Comparison of ENCODE assay signal across 14 cellular contexts in the genomic region with DNA sequence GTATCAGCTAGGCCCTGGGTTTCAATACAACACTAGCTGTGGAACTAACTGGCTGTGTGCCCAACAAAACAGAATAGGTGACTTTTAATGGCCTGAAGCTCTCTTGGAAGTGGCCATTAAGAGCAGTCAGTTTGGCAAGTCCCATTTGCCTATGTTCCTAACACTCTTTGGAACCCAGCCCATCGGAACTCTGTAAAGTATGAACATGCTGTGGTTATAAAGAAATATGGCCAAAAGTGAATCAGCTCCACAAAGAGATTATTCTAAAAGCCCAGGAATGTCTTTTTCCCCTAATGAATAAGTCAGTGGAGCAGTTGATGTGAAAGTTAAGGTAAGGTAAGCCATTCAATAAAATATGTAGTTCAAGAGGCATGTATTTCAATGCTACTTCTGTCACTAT.
DNase-seq lines count a peak whose midpoint lies in the region; ATAC-seq and TF ChIP-seq lines count a peak whose summit lies in the region.
"Had no signal": no experiment of that assay in that cellular context is flagged by ENCODE, and none has a peak within 500 bp of the region (broad histone marks: within the 10 kb centered on the region; RNA-seq: fewer than 3 reads in every experiment).

No MANE protein-coding gene starts in this region.

- H2AFZ ChIP-seq in mammary epithelial cell (ENCODE audit: low read depth, low read length) = peak overlapping the region; percentile 56
- H2AFZ ChIP-seq in MM.1S (ENCODE audit: low read length) = no peak overlapping the region

- H3K9me3 ChIP-seq in BE2C = no peaks in the 10 kb centered on the region
- H3K9me3 ChIP-seq in mammary epithelial cell (replicated peaks; ENCODE audit: insufficient read depth, low read length) = no peaks in the 10 kb centered on the region
- H3K9me3 ChIP-seq in left lung = no peaks in the 10 kb centered on the region
- H3K9me3 ChIP-seq in MM.1S (replicated peaks; ENCODE audit: insufficient read depth, low read length) = no peaks in the 10 kb centered on the region
- H3K9me3 ChIP-seq: SJSA1 had no signal

- H3K9ac ChIP-seq in mammary epithelial cell (ENCODE audit: insufficient read depth, low read length) (no peak overlapping the region), MM.1S (ENCODE audit: low read length) (no peak overlapping the region)

- ATAC-seq in left lung = peak; percentile 90
- ATAC-seq: activated T-cell treated with anti-CD3 and anti-CD28 coated beads, Interleukin-2, amount 50 U/mL, for 72 hours had no signal

- H3K36me3 ChIP-seq in BE2C (no peaks in the 10 kb centered on the region), mammary epithelial cell (ENCODE audit: insufficient read depth, low read length) (no peaks in the 10 kb centered on the region), left lung (no peaks in the 10 kb centered on the region), MM.1S (replicated peaks; ENCODE audit: insufficient read depth, low read length) (no peaks in the 10 kb centered on the region)
- H3K36me3 ChIP-seq: SJSA1 had no signal

- intact Hi-C loops in mammary epithelial cell (cut with micrococcal nuclease) (no loop called here), left lung (cut with DNase I) (no loop called here)

- TF ChIP-seq CTCF in BE2C (IDR thresholded peaks at IDR 0.05; ENCODE audit: low read depth, low read length) (no peak), mammary epithelial cell (conservative IDR thresholded peaks at IDR 0.05 in 1 of 2, IDR thresholded peaks at IDR 0.05 in 1 of 2; ENCODE audit: extremely low read depth in 1 of 2, insufficient read depth in 1 of 2, low read depth in 1 of 2, low read length in 2 of 2) (no peak), left lung (IDR thresholded peaks at IDR 0.05) (no peak), MM.1S (IDR thresholded peaks at IDR 0.05; ENCODE audit: low read length) (no peak)

- H3K9me2 ChIP-seq in MM.1S (replicated peaks; ENCODE audit: insufficient read depth, low read length) = no peaks in the 10 kb centered on the region

- CTCF ChIA-PET in mammary epithelial cell (lab: Charles Lee; ENCODE audit: low non-redundant PET) = no interaction called here

- H4K20me1 ChIP-seq in mammary epithelial cell (ENCODE audit: insufficient read depth, low read length) = no peaks in the 10 kb centered on the region
- no peaks in the 10 kb centered on the region for H4K20me1 ChIP-seq in MM.1S (ENCODE audit: insufficient read depth, low read length)

- no TSS peak for BruUV-seq in mammary epithelial cell (replicated peaks; lab: Mats Ljungman, UMichigan)

- DNase-seq in BE2C (peak; percentile 43), NCI-H1048 (lab: John Stamatoyannopoulos, UW) (peak; percentile 57), mammary epithelial cell (peak; percentile 75), left lung (peak in 1 of 2 donors; percentile 33), MM.1S (no peak), DMS153 treated with DMSO at 0.1 percent for 48 hours (lab: John Stamatoyannopoulos, UW; ENCODE audit: unreplicated experiment) (no peak), SKM-1 (lab: John Stamatoyannopoulos, UW; ENCODE audit: unreplicated experiment) (no peak)
- DNase-seq in activated CD4-positive, CD25-positive, alpha-beta regulatory T cell treated with anti-CD3 and anti-CD28 coated beads, Interleukin-2, amount 50 U/mL, for 72 hours = no peak
- DNase-seq: activated naive CD8-positive, alpha-beta T cell treated with anti-CD3 and anti-CD28 coated beads, Interleukin-2, amount 10 ng/mL, durations not matched to agents 7 days and 5 days; activated T-cell treated with anti-CD3 and anti-CD28 coated beads, Interleukin-2, amount 50 U/mL, for 72 hours; COR-L47; endodermal cell; immature natural killer cell had no signal

- H3K79me2 ChIP-seq in mammary epithelial cell (ENCODE audit: insufficient read depth, low read length) = no peaks in the 10 kb centered on the region
- no peaks in the 10 kb centered on the region for H3K79me2 ChIP-seq in MM.1S (ENCODE audit: low read length)

- H3F3A ChIP-seq in MM.1S (ENCODE audit: insufficient read depth, low read length) = no peaks in the 10 kb centered on the region

- no peak overlapping the region for H3K4me3 ChIP-seq in BE2C (ENCODE audit: low read depth, low read length)
- no peak overlapping the region for H3K4me3 ChIP-seq in mammary epithelial cell (replicated peaks in 1 of 3; ENCODE audit: insufficient read depth in 1 of 3, low read depth in 2 of 3, low read length in 3 of 3)
- no peak overlapping the region for H3K4me3 ChIP-seq in left lung
- H3K4me3 ChIP-seq in MM.1S (ENCODE audit: low read length) = no peak overlapping the region
- H3K4me3 ChIP-seq: SJSA1 had no signal

- no peaks in the 10 kb centered on the region for H3K27me3 ChIP-seq in BE2C
- no peaks in the 10 kb centered on the region for H3K27me3 ChIP-seq in mammary epithelial cell (ENCODE audit: insufficient read depth, low read length)
- no peaks in the 10 kb centered on the region for H3K27me3 ChIP-seq in left lung
- no peaks in the 10 kb centered on the region for H3K27me3 ChIP-seq in MM.1S (replicated peaks; ENCODE audit: insufficient read depth, low read length)
- H3K27me3 ChIP-seq: SJSA1 had no signal

- H3K27ac ChIP-seq in mammary epithelial cell (ENCODE audit: insufficient read depth, low read depth, low read length) (no peak overlapping the region), left lung (no peak overlapping the region), MM.1S (ENCODE audit: low read length) (no peak overlapping the region)
- H3K27ac ChIP-seq: SJSA1 had no signal

- dilution Hi-C loops in mammary epithelial cell (cut with HindIII; ENCODE audit: low sequenced_read_pairs) = no loop called here

- 0% methylated on average over 1 of the region's 1 CpG for WGBS in mammary epithelial cell (ENCODE audit: low coverage, missing lambda C conversion rate)

- H3K4me2 ChIP-seq in mammary epithelial cell (ENCODE audit: insufficient read depth, low read depth, low read length) (no peak overlapping the region), MM.1S (ENCODE audit: low read depth, low read length) (no peak overlapping the region)

- H3K4me1 ChIP-seq in BE2C (peaks cover 5% of the 10 kb centered on the region), mammary epithelial cell (ENCODE audit: insufficient read depth, low read length) (no peaks in the 10 kb centered on the region), left lung (no peaks in the 10 kb centered on the region), MM.1S (ENCODE audit: low read length) (no peaks in the 10 kb centered on the region)
- H3K4me1 ChIP-seq: SJSA1 had no signal

- in situ Hi-C loops in mammary epithelial cell (cut with MboI; ENCODE audit: low sequenced_read_pairs in 2 of 2) = no loop called here

Comparison
In these comparisons a context has a peak if more than half of its experiments do, and no peak if none do; other contexts are left out.
1. DNase-seq: peak in BE2C (single experiment), NCI-H1048 (single experiment) and mammary epithelial cell (single experiment); none in MM.1S (single experiment), DMS153 treated with DMSO at 0.1 percent for 48 hours (single experiment), activated CD4-positive, CD25-positive, alpha-beta regulatory T cell treated with anti-CD3 and anti-CD28 coated beads, Interleukin-2, amount 50 U/mL, for 72 hours (single experiment) and SKM-1 (single experiment).